In genomic region chr15:89197503-89197971, GRCh38 we compare ENCODE assay signal across 9 cellular contexts. TPM values are rescaled to one million over a fixed set of nuclear protein-coding genes. Genes with fewer than 3 reads are reported as not detected.
DNase-seq lines count a peak whose midpoint lies in the region; ATAC-seq and TF ChIP-seq lines count a peak whose summit lies in the region.
"Had no signal": no experiment of that assay in that cellular context is flagged by ENCODE, and none has a peak within 500 bp of the region (broad histone marks: within the 10 kb centered on the region; RNA-seq: fewer than 3 reads in every experiment).

No MANE protein-coding gene starts in this region.

- H3K9me3 ChIP-seq in HAP-1 (no peaks in the 10 kb centered on the region), RWPE2 (ENCODE audit: severe bottlenecking) (no peaks in the 10 kb centered on the region)
- H3K9me3 ChIP-seq in naive thymus-derived CD4-positive, alpha-beta T cell (ENCODE audit: control insufficient read depth in 2 of 3, low read length in 3 of 3): no peaks in the 10 kb centered on the region

- POLR2A ChIA-PET in naive thymus-derived CD4-positive, alpha-beta T cell (lab: Charles Lee): no interaction called here

- peaks cover 23% of the 10 kb centered on the region for H3K4me1 ChIP-seq in HAP-1
- peaks cover 11% of the 10 kb centered on the region for H3K4me1 ChIP-seq in RWPE2 (ENCODE audit: insufficient read depth, poor library complexity, severe bottlenecking)
- no peaks in the 10 kb centered on the region for H3K4me1 ChIP-seq in naive thymus-derived CD4-positive, alpha-beta T cell (ENCODE audit: control insufficient read depth in 2 of 2, insufficient read depth in 2 of 2, low read length in 2 of 2)

- peaks cover 7% of the 10 kb centered on the region for H3K36me3 Mint-ChIP-seq in progenitor cell of endocrine pancreas (ENCODE audit: insufficient read depth)
- H3K36me3 Mint-ChIP-seq in naive thymus-derived CD4-positive, alpha-beta T cell: peaks cover 6 to 45% (median 15%) of the 10 kb centered on the region in 5 donors

- DNase-seq in HAP-1 (ENCODE audit: low spot score in 2 of 2) (peak; percentile 75 to 89), RWPE2 (ENCODE audit: low spot score) (no peak), foreskin melanocyte (peak; percentile 94), progenitor cell of endocrine pancreas (ENCODE audit: low spot score, unreplicated experiment) (peak; percentile 17), NCI-H446 (lab: John Stamatoyannopoulos, UW) (no peak)
- DNase-seq in naive thymus-derived CD4-positive, alpha-beta T cell: no peak
- DNase-seq in activated CD4-positive, CD25-positive, alpha-beta regulatory T cell (lab: John Stamatoyannopoulos, UW): no peak
- DNase-seq: NCI-H446 treated with DMSO at 0.1 percent for 48 hours had no signal

- H3K9me3 Mint-ChIP-seq in progenitor cell of endocrine pancreas (ENCODE audit: low read depth): no peaks in the 10 kb centered on the region
- no peaks in the 10 kb centered on the region for H3K9me3 Mint-ChIP-seq in naive thymus-derived CD4-positive, alpha-beta T cell

- H3K27ac ChIP-seq in RWPE2 (ENCODE audit: poor library complexity, severe bottlenecking): peak overlapping the region; percentile 12
- H3K27ac ChIP-seq in naive thymus-derived CD4-positive, alpha-beta T cell (ENCODE audit: low read depth, low read length): no peak overlapping the region

- TF ChIP-seq CTCF in RWPE2 (IDR thresholded peaks at IDR 0.05; ENCODE audit: poor library complexity, severe bottlenecking) (no peak), progenitor cell of endocrine pancreas (IDR thresholded peaks at IDR 0.05; ENCODE audit: unreplicated experiment) (no peak)

- intact Hi-C loops in naive thymus-derived CD4-positive, alpha-beta T cell (cut with micrococcal nuclease): no loop called here

- no peaks in the 10 kb centered on the region for H3K27me3 Mint-ChIP-seq in progenitor cell of endocrine pancreas
- no peaks in the 10 kb centered on the region for H3K27me3 Mint-ChIP-seq in naive thymus-derived CD4-positive, alpha-beta T cell

- in situ Hi-C loops in HAP-1 (cut with MboI; ENCODE audit: low sequenced_read_pairs): no loop called here

- CTCF ChIA-PET in naive thymus-derived CD4-positive, alpha-beta T cell (lab: Charles Lee): interaction anchor here (2.7 kb wide), 1 partner anchor 9 kb away, joined by 12 read pairs; no protein-coding TSS in a partner anchor

- peaks cover 15% of the 10 kb centered on the region for H3K36me3 ChIP-seq in HAP-1 (replicated peaks)
- H3K36me3 ChIP-seq in RWPE2 (ENCODE audit: low read depth): peaks cover 19% of the 10 kb centered on the region
- H3K36me3 ChIP-seq in naive thymus-derived CD4-positive, alpha-beta T cell (ENCODE audit: control insufficient read depth in 2 of 3, insufficient read depth in 3 of 3, low read length in 3 of 3): peaks cover 5 to 55% (median 18%) of the 10 kb centered on the region in 3 experiments

- H3K27me3 ChIP-seq in HAP-1 (ENCODE audit: low read depth) (no peaks in the 10 kb centered on the region), RWPE2 (ENCODE audit: insufficient read depth, poor library complexity, severe bottlenecking) (no peaks in the 10 kb centered on the region)
- no peaks in the 10 kb centered on the region for H3K27me3 ChIP-seq in naive thymus-derived CD4-positive, alpha-beta T cell (ENCODE audit: control insufficient read depth in 2 of 2, insufficient read depth in 2 of 2, low read length in 2 of 2)

- peak overlapping the region; percentile 95 for H3K27ac Mint-ChIP-seq in progenitor cell of endocrine pancreas
- peak overlapping the region in 3 of 9 donors; percentile 2 to 39 (median 5) for H3K27ac Mint-ChIP-seq in naive thymus-derived CD4-positive, alpha-beta T cell

- ATAC-seq in RWPE2 (ENCODE audit: low read depth) (peak; percentile 94), GM21717 (IDR thresholded peaks at IDR 0.05; ENCODE audit: unreplicated experiment) (no peak)
- ATAC-seq in naive thymus-derived CD4-positive, alpha-beta T cell: no peak

- H3K4me1 Mint-ChIP-seq in progenitor cell of endocrine pancreas (ENCODE audit: low read depth): peaks cover 38% of the 10 kb centered on the region
- H3K4me1 Mint-ChIP-seq in naive thymus-derived CD4-positive, alpha-beta T cell: peaks cover 0 to 7% (median 0%) of the 10 kb centered on the region in 7 donors

- H3K4me3 Mint-ChIP-seq in progenitor cell of endocrine pancreas (ENCODE audit: low read depth): no peak overlapping the region
- H3K4me3 Mint-ChIP-seq in naive thymus-derived CD4-positive, alpha-beta T cell: no peak overlapping the region

- H3K4me3 ChIP-seq in HAP-1 (no peak overlapping the region), RWPE2 (ENCODE audit: severe bottlenecking) (no peak overlapping the region)
- H3K4me3 ChIP-seq in naive thymus-derived CD4-positive, alpha-beta T cell (ENCODE audit: low read length): no peak overlapping the region

RNA-seq across cellular contexts. Expression of gene RLBP1, which starts 23.8 kb away (rescaled TPM):
- not detected in 2 replicates for total RNA-seq in progenitor cell of endocrine pancreas
- total RNA-seq in naive thymus-derived CD4-positive, alpha-beta T cell: not detected
- not detected for polyA plus RNA-seq in naive thymus-derived CD4-positive, alpha-beta T cell

RNA-seq across cellular contexts. Expression of gene FANCI, which starts 46.2 kb away (rescaled TPM):
- 66.5 and 74.0 TPM in 2 replicates for total RNA-seq in progenitor cell of endocrine pancreas
- total RNA-seq in naive thymus-derived CD4-positive, alpha-beta T cell: 100 to 1,000 TPM in 1 of 5 experiments, 10 to 100 TPM in 1, 1 to 10 TPM in 3; 8.0 to 132 (median 9.7) TPM
- 1 to 10 TPM; 4.4 to 4.7 TPM for polyA plus RNA-seq in naive thymus-derived CD4-positive, alpha-beta T cell

Comparison
In these comparisons a context has a peak if more than half of its experiments do, and no peak if none do; other contexts are left out.
1. DNase-seq: peak in HAP-1 (2 of 2), foreskin melanocyte (single experiment) and progenitor cell of endocrine pancreas (single experiment); none in RWPE2 (single experiment), naive thymus-derived CD4-positive, alpha-beta T cell (0 of 9), NCI-H446 (0 of 2) and activated CD4-positive, CD25-positive, alpha-beta regulatory T cell (0 of 4).